ENCODE assay signal across 21 cellular contexts in genomic region chr22:17906978-17907730, GRCh38.
DNase-seq lines count a peak whose midpoint lies in the region; ATAC-seq and TF ChIP-seq lines count a peak whose summit lies in the region.
"Had no signal": no experiment of that assay in that cellular context is flagged by ENCODE, and none has a peak within 500 bp of the region (broad histone marks: within the 10 kb centered on the region; RNA-seq: fewer than 3 reads in every experiment).

No MANE protein-coding gene starts in this region.

- DNase-seq in heart right ventricle (no peak), left ventricle myocardium superior (no peak), activated B cell treated with CpG ODN at 0.5 μM for 24 hours (no peak), left colon (no peak), AG08395 (ENCODE audit: low spot score) (no peak), hypothalamus (lab: John Stamatoyannopoulos, UW) (no peak)
- peak; percentile 22 for DNase-seq in stimulated activated naive B cell treated with anti-CD40 and anti-IgM and Interleukin-4, amounts not matched to agents 10 μg/mL and 1 μg/mL and 100 μg/mL, for 72 hours
- DNase-seq: activated CD8-positive, alpha-beta T cell treated with anti-CD3 and anti-CD28 coated beads for 36 hours; activated gamma-delta T cell; activated T-cell treated with anti-CD3 and anti-CD28 coated beads for 4 hours; BE2C; cortex of kidney; immature natural killer cell; lower lobe of right lung; MG63; NCI-H1436 treated with DMSO at 0.1 percent for 48 hours; NCI-H69; retina; stimulated activated CD4-positive, alpha-beta T cell treated with anti-CD3 and anti-CD28 coated beads, Interleukin-4, amount 100 ng/mL, for 4 hours had no signal

- CTCF ChIA-PET in activated B cell treated with CpG ODN at 0.5 μM for 24 hours (lab: Charles Lee), result no interaction called here

- H3K27ac Mint-ChIP-seq in activated B cell treated with CpG ODN at 0.5 μM for 24 hours, result no peak overlapping the region
- H3K27ac Mint-ChIP-seq in stimulated activated naive B cell treated with anti-CD40 and anti-IgM and Interleukin-4, amounts not matched to agents 10 μg/mL and 1 μg/mL and 100 μg/mL, for 72 hours, result peak overlapping the region; percentile 91
- H3K27ac Mint-ChIP-seq: activated CD8-positive, alpha-beta T cell treated with anti-CD3 and anti-CD28 coated beads for 36 hours; immature natural killer cell had no signal

- H3K36me3 Mint-ChIP-seq in activated B cell treated with CpG ODN at 0.5 μM for 24 hours (ENCODE audit: low read depth), result peaks cover 64% of the 10 kb centered on the region
- H3K36me3 Mint-ChIP-seq in stimulated activated naive B cell treated with anti-CD40 and anti-IgM and Interleukin-4, amounts not matched to agents 10 μg/mL and 1 μg/mL and 100 μg/mL, for 72 hours, result peaks cover 30 to 52% of the 10 kb centered on the region in 2 donors
- H3K36me3 Mint-ChIP-seq: immature natural killer cell had no signal

- POLR2A ChIA-PET in activated B cell treated with CpG ODN at 0.5 μM for 24 hours (lab: Charles Lee), result no interaction called here

- H3K27me3 Mint-ChIP-seq in activated B cell treated with CpG ODN at 0.5 μM for 24 hours, result no peaks in the 10 kb centered on the region
- no peaks in the 10 kb centered on the region for H3K27me3 Mint-ChIP-seq in stimulated activated naive B cell treated with anti-CD40 and anti-IgM and Interleukin-4, amounts not matched to agents 10 μg/mL and 1 μg/mL and 100 μg/mL, for 72 hours
- H3K27me3 Mint-ChIP-seq: activated CD8-positive, alpha-beta T cell treated with anti-CD3 and anti-CD28 coated beads for 36 hours had no signal

- H3K9me3 Mint-ChIP-seq in activated B cell treated with CpG ODN at 0.5 μM for 24 hours, result no peaks in the 10 kb centered on the region
- H3K9me3 Mint-ChIP-seq in stimulated activated naive B cell treated with anti-CD40 and anti-IgM and Interleukin-4, amounts not matched to agents 10 μg/mL and 1 μg/mL and 100 μg/mL, for 72 hours, result no peaks in the 10 kb centered on the region
- H3K9me3 Mint-ChIP-seq: activated CD8-positive, alpha-beta T cell treated with anti-CD3 and anti-CD28 coated beads for 36 hours; immature natural killer cell had no signal

- ATAC-seq in heart right ventricle (no peak), left ventricle myocardium superior (no peak), activated B cell treated with CpG ODN at 0.5 μM for 24 hours (ENCODE audit: low read depth) (peak; percentile 28), left colon (peak; percentile 50), GM19452 (IDR thresholded peaks at IDR 0.05; ENCODE audit: unreplicated experiment) (no peak)
- ATAC-seq in stimulated activated naive B cell treated with anti-CD40 and anti-IgM and Interleukin-4, amounts not matched to agents 10 μg/mL and 1 μg/mL and 100 μg/mL, for 72 hours (replicated peaks), result peak; percentile 81 to 82
- ATAC-seq: activated CD4-positive, CD25-positive, alpha-beta regulatory T cell treated with anti-CD3 and anti-CD28 coated beads, Interleukin-2, amount 50 U/mL, for 24 hours; activated CD8-positive, alpha-beta T cell treated with anti-CD3 and anti-CD28 coated beads for 36 hours; lower lobe of right lung had no signal

- H3K36me3 ChIP-seq in heart right ventricle, result peaks cover 0 to 54% (median 21%) of the 10 kb centered on the region in 9 donors

- peaks cover 23 to 100% (median 66%) of the 10 kb centered on the region in 9 donors for H3K4me1 ChIP-seq in heart right ventricle

- 49 to 63% methylated on average over 16 of the region's 16 CpGs for WGBS in heart right ventricle, 2 donors

- H3K4me3 Mint-ChIP-seq in activated B cell treated with CpG ODN at 0.5 μM for 24 hours, result no peak overlapping the region
- no peak overlapping the region for H3K4me3 Mint-ChIP-seq in stimulated activated naive B cell treated with anti-CD40 and anti-IgM and Interleukin-4, amounts not matched to agents 10 μg/mL and 1 μg/mL and 100 μg/mL, for 72 hours
- H3K4me3 Mint-ChIP-seq: activated CD8-positive, alpha-beta T cell treated with anti-CD3 and anti-CD28 coated beads for 36 hours; immature natural killer cell had no signal

- no peak overlapping the region for H3K4me3 ChIP-seq in heart right ventricle
- H3K4me3 ChIP-seq: lower lobe of right lung, MG63 had no signal

- H3K27ac ChIP-seq in heart right ventricle, result peak overlapping the region in 7 of 10 donors; percentile 10 to 79 (median 54)
- H3K27ac ChIP-seq: lower lobe of right lung had no signal

- peaks cover 47% of the 10 kb centered on the region for H3K4me1 Mint-ChIP-seq in activated B cell treated with CpG ODN at 0.5 μM for 24 hours
- peaks cover 35 to 61% of the 10 kb centered on the region in 2 donors for H3K4me1 Mint-ChIP-seq in stimulated activated naive B cell treated with anti-CD40 and anti-IgM and Interleukin-4, amounts not matched to agents 10 μg/mL and 1 μg/mL and 100 μg/mL, for 72 hours
- H3K4me1 Mint-ChIP-seq: immature natural killer cell had no signal

- no peak for TF ChIP-seq CTCF in heart right ventricle (IDR thresholded peaks at IDR 0.05)
- no peak for TF ChIP-seq CTCF in activated B cell treated with CpG ODN at 0.5 μM for 24 hours (IDR thresholded peaks at IDR 0.05)

- no peaks in the 10 kb centered on the region for H3K27me3 ChIP-seq in heart right ventricle
- H3K27me3 ChIP-seq: BE2C, MG63 had no signal

- intact Hi-C loops in heart right ventricle (cut with DNase I) (loop anchor here in 4 of 10 donors (2.0 to 10.0 kb wide), 4 partner anchors 58 to 168 kb away; partner anchors contain the start of genes PEX26 (in 2 of the 4) and MICAL3 (in 1 of the 4)), left ventricle myocardium superior (cut with micrococcal nuclease) (no loop called here), activated B cell treated with CpG ODN at 0.5 μM for 24 hours (cut with micrococcal nuclease) (loop anchor here (5.0 kb wide), 1 partner anchor 35 kb away; no protein-coding TSS in a partner anchor), left colon (cut with DNase I, micrococcal nuclease) (no loop called here)

- H3K9me3 ChIP-seq in heart right ventricle, result no peaks in the 10 kb centered on the region
- H3K9me3 ChIP-seq: BE2C, lower lobe of right lung, MG63 had no signal

Comparison
In these comparisons a context has a peak if more than half of its experiments do, and no peak if none do; other contexts are left out.
1. ATAC-seq: peak in activated B cell treated with CpG ODN at 0.5 μM for 24 hours (single experiment), left colon (single experiment) and stimulated activated naive B cell treated with anti-CD40 and anti-IgM and Interleukin-4, amounts not matched to agents 10 μg/mL and 1 μg/mL and 100 μg/mL, for 72 hours (2 of 2); none in heart right ventricle (0 of 8), left ventricle myocardium superior (single experiment) and GM19452 (single experiment).